ENCODE assay signal across 8 cellular contexts in genomic region chr5:172958268-172959046, GRCh38. TPM values are rescaled to one million over a fixed set of nuclear protein-coding genes. Genes with fewer than 3 reads are reported as not detected.
DNase-seq lines count a peak whose midpoint lies in the region; ATAC-seq, FAIRE-seq and TF ChIP-seq lines count a peak whose summit lies in the region.

No MANE protein-coding gene starts in this region.

- DNase-seq in GM12892 (ENCODE audit: insufficient read length) = peak; percentile 87
- peak; percentile 52 for DNase-seq in NCI-H226
- peak; percentile 65 to 73 for DNase-seq in activated CD4-positive, alpha-beta T cell treated with anti-CD3 and anti-CD28 coated beads, Interleukin-2, amount 50 U/mL, for 48 hours
- DNase-seq in ecto neural progenitor cell (ENCODE audit: low spot score) = peak; percentile 89
- peak; percentile 73 to 82 for DNase-seq in lung microvascular endothelial cell (ENCODE audit: low read depth in 2 of 2)
- peak; percentile 35 to 48 (median 44) for DNase-seq in stimulated activated CD4-positive, alpha-beta T cell treated with anti-CD3 and anti-CD28 coated beads, TNF-alpha, amount 100 ng/mL, for 4 hours (ENCODE audit: low read depth in 3 of 3)
- no peak for DNase-seq in inferior parietal cortex (ENCODE audit: extremely low spot score)

- TF ChIP-seq POLR2A in GM12892 (IDR thresholded peaks at IDR 0.05; ENCODE audit: low read depth, low read length) = no peak

- peak; percentile 67 for ATAC-seq in HG02798 (IDR thresholded peaks at IDR 0.05; ENCODE audit: poor library complexity, unreplicated experiment)

- FAIRE-seq in GM12892 (lab: Jason Lieb, UNC) = no peak

RNA-seq across cellular contexts. Expression of gene RPL26L1, which starts 0.8 kb away (rescaled TPM):
- 86.9 TPM for polyA plus RNA-seq in GM12892 (2012; ENCODE audit: missing spikeins)
- total RNA-seq in lung microvascular endothelial cell = 27.2 and 28.4 TPM in 2 replicates

RNA-seq across cellular contexts. Expression of gene ATP6V0E1, which starts 25.1 kb away (rescaled TPM):
- 277 TPM for polyA plus RNA-seq in GM12892 (2012; ENCODE audit: missing spikeins)
- 318 and 553 TPM in 2 replicates for total RNA-seq in lung microvascular endothelial cell
